Comparison of ENCODE assay signal across 8 cellular contexts in the genomic region with DNA sequence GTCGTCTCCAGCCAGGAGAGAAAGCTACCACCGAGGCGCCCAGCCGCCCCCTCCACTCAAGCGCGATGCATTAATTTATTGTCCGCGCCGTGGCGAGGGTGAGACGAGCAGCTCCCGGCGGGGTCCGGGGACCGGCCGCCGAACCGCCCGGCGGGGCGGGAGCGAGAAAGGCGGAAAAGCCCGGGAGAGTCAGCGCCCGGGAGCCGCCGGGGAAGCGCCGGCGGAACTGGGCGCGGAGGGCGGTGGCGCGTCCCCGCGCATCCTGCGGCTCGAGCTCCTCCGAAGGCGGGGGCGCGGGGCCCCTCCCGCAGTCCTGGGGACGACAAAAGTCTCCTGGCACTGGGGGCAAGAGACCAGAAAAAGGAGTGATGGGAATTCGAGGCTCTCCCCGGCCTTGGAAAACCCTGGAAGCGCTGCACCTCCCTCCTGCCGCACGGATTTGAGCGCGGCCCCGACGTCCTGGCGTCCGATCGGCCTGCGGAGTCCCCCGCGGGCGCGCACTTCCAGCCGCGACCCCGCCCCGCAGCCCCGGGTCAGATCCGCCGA. TPM values are rescaled to one million over a fixed set of nuclear protein-coding genes. Genes with fewer than 3 reads are reported as not detected.
DNase-seq lines count a peak whose midpoint lies in the region; ATAC-seq and TF ChIP-seq lines count a peak whose summit lies in the region.

TSS of gene EPB41L4A (minus strand) at position 228 of the 546 bp plus-strand sequence. CDS start 238 bp downstream, outside the sequence.

- H3K36me3 ChIP-seq in HUES6 (ENCODE audit: control insufficient read depth, insufficient read depth, low read length) (no peaks in the 10 kb centered on the region), ascending aorta (no peaks in the 10 kb centered on the region), right atrium auricular region (no peaks in the 10 kb centered on the region), rectal smooth muscle tissue (ENCODE audit: control insufficient read depth, insufficient read depth, low read length) (no peaks in the 10 kb centered on the region)

- peak within 1 kb of the TSS; percentile 80 for H3K4me3 ChIP-seq in HUES6 (ENCODE audit: low read depth, low read length)
- peak within 1 kb of the TSS; percentile 82 for H3K4me3 ChIP-seq in ascending aorta
- H3K4me3 ChIP-seq in right atrium auricular region: peak within 1 kb of the TSS; percentile 84 to 92
- peak within 1 kb of the TSS; percentile 94 for H3K4me3 ChIP-seq in rectal smooth muscle tissue (ENCODE audit: low read length)

- H3K9ac ChIP-seq in HUES6 (ENCODE audit: low read length): peak within 1 kb of the TSS; percentile 76
- peak within 1 kb of the TSS; percentile 62 for H3K9ac ChIP-seq in rectal smooth muscle tissue (ENCODE audit: low read length)

- H3K27ac ChIP-seq in HUES6 (ENCODE audit: low read depth, low read length) (no peak within 1 kb of the TSS), ascending aorta (peak within 1 kb of the TSS; percentile 77 to 84), right atrium auricular region (peak within 1 kb of the TSS; percentile 91), rectal smooth muscle tissue (ENCODE audit: low read depth, low read length) (peak within 1 kb of the TSS; percentile 10)

- H3K27me3 ChIP-seq in HUES6 (ENCODE audit: control insufficient read depth, insufficient read depth, low read length): peaks cover 58% of the 10 kb centered on the region
- H3K27me3 ChIP-seq in ascending aorta: no peaks in the 10 kb centered on the region
- no peaks in the 10 kb centered on the region for H3K27me3 ChIP-seq in right atrium auricular region
- no peaks in the 10 kb centered on the region for H3K27me3 ChIP-seq in rectal smooth muscle tissue (ENCODE audit: control insufficient read depth, insufficient read depth, low read length)

- no peak for ATAC-seq in HG02938 (IDR thresholded peaks at IDR 0.05; ENCODE audit: unreplicated experiment)

- DNase-seq in NCI-H2029 (lab: John Stamatoyannopoulos, UW): peak; percentile 47
- DNase-seq in NCI-H2029 treated with DMSO at 0.1 percent for 48 hours (lab: John Stamatoyannopoulos, UW): no peak
- no peak for DNase-seq in ascending aorta (ENCODE audit: low spot score in 2 of 2)
- DNase-seq in right atrium auricular region (ENCODE audit: low spot score): no peak
- DNase-seq in NCI-H2196 treated with DMSO at 0.1 percent for 48 hours (lab: John Stamatoyannopoulos, UW; ENCODE audit: unreplicated experiment): no peak

- no peaks in the 10 kb centered on the region for H3K4me1 ChIP-seq in HUES6 (ENCODE audit: control insufficient read depth, insufficient read depth, low read length)
- H3K4me1 ChIP-seq in ascending aorta: peaks cover 0 to 2% of the 10 kb centered on the region in 2 donors
- peaks cover 0 to 17% of the 10 kb centered on the region in 2 donors for H3K4me1 ChIP-seq in right atrium auricular region
- H3K4me1 ChIP-seq in rectal smooth muscle tissue (ENCODE audit: control insufficient read depth, insufficient read depth, low read length): no peaks in the 10 kb centered on the region

- TF ChIP-seq CTCF in ascending aorta (IDR thresholded peaks at IDR 0.05): no peak
- peak in 1 of 2 donors; percentile 14 for TF ChIP-seq CTCF in right atrium auricular region (IDR thresholded peaks at IDR 0.05)

- intact Hi-C loops in ascending aorta (cut with DNase I): loop anchor here (2.0 kb wide), 1 partner anchor 244 kb away; no protein-coding TSS in a partner anchor

- H3K9me3 ChIP-seq in HUES6 (ENCODE audit: control insufficient read depth, insufficient read depth, low read depth, low read length) (no peaks in the 10 kb centered on the region), ascending aorta (no peaks in the 10 kb centered on the region), right atrium auricular region (no peaks in the 10 kb centered on the region)

RNA-seq across cellular contexts. Expression of gene EPB41L4A, which starts in this region (rescaled TPM):
- total RNA-seq in ascending aorta (9.4 TPM), right atrium auricular region (10 to 100 TPM; 13.8 to 17.9 TPM)
